Comparison of ENCODE assay signal across 8 cellular contexts in genomic region chr11:86978756-86979608, GRCh38. TPM values are rescaled to one million over a fixed set of nuclear protein-coding genes. Genes with fewer than 3 reads are reported as not detected.
DNase-seq lines count a peak whose midpoint lies in the region; ATAC-seq and TF ChIP-seq lines count a peak whose summit lies in the region.

No MANE protein-coding gene starts in this region.

- H2AFZ ChIP-seq in hepatocyte = no peak overlapping the region

- intact Hi-C loops in activated CD8-positive, alpha-beta T cell treated with anti-CD3 and anti-CD28 coated beads for 36 hours (cut with micrococcal nuclease) = loop anchor here (2.0 to 5.0 kb wide), 2 partner anchors 118 to 313 kb away; no protein-coding TSS in a partner anchor
- intact Hi-C loops in aorta (cut with DNase I) = no loop called here

- no peaks in the 10 kb centered on the region for H3K36me3 Mint-ChIP-seq in activated CD8-positive, alpha-beta T cell treated with anti-CD3 and anti-CD28 coated beads for 36 hours (ENCODE audit: low read depth)
- no peaks in the 10 kb centered on the region for H3K36me3 Mint-ChIP-seq in activated CD4-positive, alpha-beta memory T cell treated with anti-CD3 and anti-CD28 coated beads, Interleukin-2, amount 10 ng/mL, durations not matched to agents 7 days and 5 days (ENCODE audit: low read depth)

- H3K4me1 Mint-ChIP-seq in activated CD8-positive, alpha-beta T cell treated with anti-CD3 and anti-CD28 coated beads for 36 hours (ENCODE audit: low read depth) = no peaks in the 10 kb centered on the region
- H3K4me1 Mint-ChIP-seq in activated CD4-positive, alpha-beta memory T cell treated with anti-CD3 and anti-CD28 coated beads, Interleukin-2, amount 10 ng/mL, durations not matched to agents 7 days and 5 days = no peaks in the 10 kb centered on the region

- peak; percentile 8 for DNase-seq in activated CD8-positive, alpha-beta T cell treated with anti-CD3 and anti-CD28 coated beads for 36 hours
- DNase-seq in hepatocyte (ENCODE audit: low spot score) (peak; percentile 48), aorta (no peak), NCI-H524 treated with DMSO at 0.1 percent for 48 hours (lab: John Stamatoyannopoulos, UW) (no peak)
- no peak for DNase-seq in activated CD4-positive, alpha-beta memory T cell treated with anti-CD3 and anti-CD28 coated beads, Interleukin-2, amount 10 ng/mL, durations not matched to agents 7 days and 5 days

- H3K27ac Mint-ChIP-seq in activated CD8-positive, alpha-beta T cell treated with anti-CD3 and anti-CD28 coated beads for 36 hours = no peak overlapping the region
- no peak overlapping the region for H3K27ac Mint-ChIP-seq in activated CD4-positive, alpha-beta memory T cell treated with anti-CD3 and anti-CD28 coated beads, Interleukin-2, amount 10 ng/mL, durations not matched to agents 7 days and 5 days

- ATAC-seq in GM18508 (IDR thresholded peaks at IDR 0.05; ENCODE audit: insufficient read depth, unreplicated experiment) = peak; percentile 55
- peak; percentile 71 for ATAC-seq in activated CD8-positive, alpha-beta T cell treated with anti-CD3 and anti-CD28 coated beads for 36 hours
- peak; percentile 26 for ATAC-seq in aorta (ENCODE audit: low FRiP score)

- no peaks in the 10 kb centered on the region for H3K9me3 Mint-ChIP-seq in activated CD8-positive, alpha-beta T cell treated with anti-CD3 and anti-CD28 coated beads for 36 hours
- H3K9me3 Mint-ChIP-seq in activated CD4-positive, alpha-beta memory T cell treated with anti-CD3 and anti-CD28 coated beads, Interleukin-2, amount 10 ng/mL, durations not matched to agents 7 days and 5 days = peaks cover 3% of the 10 kb centered on the region

- no peaks in the 10 kb centered on the region for H4K20me1 ChIP-seq in hepatocyte (ENCODE audit: insufficient read depth, poor library complexity, severe bottlenecking)

- H3K4me2 ChIP-seq in hepatocyte = no peak overlapping the region

- H3K27me3 Mint-ChIP-seq in activated CD8-positive, alpha-beta T cell treated with anti-CD3 and anti-CD28 coated beads for 36 hours = no peaks in the 10 kb centered on the region
- peaks cover 2% of the 10 kb centered on the region for H3K27me3 Mint-ChIP-seq in activated CD4-positive, alpha-beta memory T cell treated with anti-CD3 and anti-CD28 coated beads, Interleukin-2, amount 10 ng/mL, durations not matched to agents 7 days and 5 days

- CTCF ChIA-PET in activated CD8-positive, alpha-beta T cell treated with anti-CD3 and anti-CD28 coated beads for 36 hours (lab: Charles Lee) = interaction anchor here (0.7 to 1.3 kb wide), 3 partner anchors 58 to 322 kb away, joined by 3 read pairs; partner anchors contain the start of gene TMEM135
- CTCF ChIA-PET in activated CD4-positive, alpha-beta memory T cell treated with anti-CD3 and anti-CD28 coated beads, Interleukin-2, amount 10 ng/mL, durations not matched to agents 7 days and 5 days (lab: Charles Lee) = no interaction called here

- WGBS in hepatocyte (ENCODE audit: low lambda C conversion rate, missing lambda C conversion rate) = 74% methylated on average over 3 of the region's 3 CpGs
- 76 to 78% methylated on average over 3 of the region's 3 CpGs for WGBS in aorta, 2 donors

- H3K79me2 ChIP-seq in hepatocyte = no peaks in the 10 kb centered on the region

- POLR2A ChIA-PET in activated CD8-positive, alpha-beta T cell treated with anti-CD3 and anti-CD28 coated beads for 36 hours (lab: Charles Lee) = no interaction called here
- POLR2A ChIA-PET in activated CD4-positive, alpha-beta memory T cell treated with anti-CD3 and anti-CD28 coated beads, Interleukin-2, amount 10 ng/mL, durations not matched to agents 7 days and 5 days (lab: Charles Lee) = no interaction called here

- no peak overlapping the region for H3K4me3 Mint-ChIP-seq in activated CD8-positive, alpha-beta T cell treated with anti-CD3 and anti-CD28 coated beads for 36 hours
- H3K4me3 Mint-ChIP-seq in activated CD4-positive, alpha-beta memory T cell treated with anti-CD3 and anti-CD28 coated beads, Interleukin-2, amount 10 ng/mL, durations not matched to agents 7 days and 5 days = no peak overlapping the region

- peak; percentile 92 for TF ChIP-seq CTCF in C4-2B (conservative IDR thresholded peaks at IDR 0.05)
- TF ChIP-seq CTCF in activated CD8-positive, alpha-beta T cell treated with anti-CD3 and anti-CD28 coated beads for 36 hours (IDR thresholded peaks at IDR 0.05) = peak; percentile 68
- peak; percentile 65 for TF ChIP-seq CTCF in hepatocyte (IDR thresholded peaks at IDR 0.05; ENCODE audit: poor library complexity)

- TF ChIP-seq RAD21 in Ishikawa (IDR thresholded peaks at IDR 0.05; ENCODE audit: low read depth) = peak; percentile 66

- H3K9me2 ChIP-seq in hepatocyte (replicated peaks; ENCODE audit: insufficient read depth) = no peaks in the 10 kb centered on the region

- TF ChIP-seq EP300 in Ishikawa (IDR thresholded peaks at IDR 0.05; ENCODE audit: borderline replicate concordance) = no peak

- H3K27me3 ChIP-seq in hepatocyte = no peaks in the 10 kb centered on the region
- H3K27me3 ChIP-seq in aorta (ENCODE audit: control insufficient read depth in 1 of 2, insufficient read depth in 2 of 2, low read length in 1 of 2) = no peaks in the 10 kb centered on the region

- H3K36me3 ChIP-seq in hepatocyte (replicated peaks; ENCODE audit: insufficient read depth, low read depth) (no peaks in the 10 kb centered on the region), aorta (ENCODE audit: control insufficient read depth in 1 of 2, insufficient read depth in 2 of 2, low read length in 1 of 2) (no peaks in the 10 kb centered on the region)

- no peak overlapping the region for H3K27ac ChIP-seq in C4-2B
- no peak overlapping the region for H3K27ac ChIP-seq in hepatocyte
- H3K27ac ChIP-seq in aorta (ENCODE audit: low read depth in 1 of 2, low read length in 2 of 2) = no peak overlapping the region

- no peaks in the 10 kb centered on the region for H3K9me3 ChIP-seq in hepatocyte (ENCODE audit: low read depth)
- no peaks in the 10 kb centered on the region for H3K9me3 ChIP-seq in aorta (ENCODE audit: control insufficient read depth, low read length)

- no peaks in the 10 kb centered on the region for H3K4me1 ChIP-seq in hepatocyte (ENCODE audit: insufficient read depth)
- peaks cover 0 to 4% of the 10 kb centered on the region in 2 donors for H3K4me1 ChIP-seq in aorta (ENCODE audit: control insufficient read depth in 1 of 2, insufficient read depth in 2 of 2, low read length in 2 of 2)

- H3K4me3 ChIP-seq in hepatocyte (no peak overlapping the region), aorta (ENCODE audit: low read length in 2 of 2) (no peak overlapping the region)

TF ChIP-seq in Ishikawa, 13 proteins besides CTCF, POLR2A, EP300 and RAD21:
- TF ChIP-seq YY1 (IDR thresholded peaks at IDR 0.05; ENCODE audit: low read depth) (no peak), CREB1 (IDR thresholded peaks at IDR 0.05; ENCODE audit: low read depth) (no peak), MAX (IDR thresholded peaks at IDR 0.05) (no peak)
- TF ChIP-seq, protein P1, sequence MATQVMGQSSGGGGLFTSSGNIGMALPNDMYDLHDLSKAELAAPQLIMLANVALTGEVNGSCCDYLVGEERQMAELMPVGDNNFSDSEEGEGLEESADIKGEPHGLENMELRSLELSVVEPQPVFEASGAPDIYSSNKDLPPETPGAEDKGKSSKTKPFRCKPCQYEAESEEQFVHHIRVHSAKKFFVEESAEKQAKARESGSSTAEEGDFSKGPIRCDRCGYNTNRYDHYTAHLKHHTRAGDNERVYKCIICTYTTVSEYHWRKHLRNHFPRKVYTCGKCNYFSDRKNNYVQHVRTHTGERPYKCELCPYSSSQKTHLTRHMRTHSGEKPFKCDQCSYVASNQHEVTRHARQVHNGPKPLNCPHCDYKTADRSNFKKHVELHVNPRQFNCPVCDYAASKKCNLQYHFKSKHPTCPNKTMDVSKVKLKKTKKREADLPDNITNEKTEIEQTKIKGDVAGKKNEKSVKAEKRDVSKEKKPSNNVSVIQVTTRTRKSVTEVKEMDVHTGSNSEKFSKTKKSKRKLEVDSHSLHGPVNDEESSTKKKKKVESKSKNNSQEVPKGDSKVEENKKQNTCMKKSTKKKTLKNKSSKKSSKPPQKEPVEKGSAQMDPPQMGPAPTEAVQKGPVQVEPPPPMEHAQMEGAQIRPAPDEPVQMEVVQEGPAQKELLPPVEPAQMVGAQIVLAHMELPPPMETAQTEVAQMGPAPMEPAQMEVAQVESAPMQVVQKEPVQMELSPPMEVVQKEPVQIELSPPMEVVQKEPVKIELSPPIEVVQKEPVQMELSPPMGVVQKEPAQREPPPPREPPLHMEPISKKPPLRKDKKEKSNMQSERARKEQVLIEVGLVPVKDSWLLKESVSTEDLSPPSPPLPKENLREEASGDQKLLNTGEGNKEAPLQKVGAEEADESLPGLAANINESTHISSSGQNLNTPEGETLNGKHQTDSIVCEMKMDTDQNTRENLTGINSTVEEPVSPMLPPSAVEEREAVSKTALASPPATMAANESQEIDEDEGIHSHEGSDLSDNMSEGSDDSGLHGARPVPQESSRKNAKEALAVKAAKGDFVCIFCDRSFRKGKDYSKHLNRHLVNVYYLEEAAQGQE (IDR thresholded peaks at IDR 0.05; ENCODE audit: low read depth) = no peak
TF ChIP-seq in Ishikawa: peak in this region for 0.

RNA-seq across cellular contexts. Expression of gene FZD4, which starts 23.8 kb away (rescaled TPM):
- under 1 TPM; 0.07 to 0.16 TPM for total RNA-seq in activated CD8-positive, alpha-beta T cell treated with anti-CD3 and anti-CD28 coated beads for 36 hours
- total RNA-seq in hepatocyte (17.6 and 18.9 TPM in 2 replicates), aorta (10 to 100 TPM; 50.8 to 91.2 TPM)
- polyA plus RNA-seq in hepatocyte (6.8 and 7.7 TPM in 2 replicates), aorta (10 to 100 TPM in 1 of 2 donors, 1 to 10 TPM in 1; 4.0 to 41.9 TPM)
- total RNA-seq in activated CD4-positive, alpha-beta memory T cell treated with anti-CD3 and anti-CD28 coated beads, Interleukin-2, amount 10 ng/mL, durations not matched to agents 7 days and 5 days = under 1 TPM; 0.10 to 0.13 TPM

RNA-seq across cellular contexts. Expression of gene TMEM135, which starts 58.8 kb away (rescaled TPM):
- 10 to 100 TPM; 24.7 to 30.0 TPM for total RNA-seq in activated CD8-positive, alpha-beta T cell treated with anti-CD3 and anti-CD28 coated beads for 36 hours
- total RNA-seq in hepatocyte = 36.3 and 52.0 TPM in 2 replicates
- polyA plus RNA-seq in hepatocyte = 24.6 and 26.7 TPM in 2 replicates
- 10 to 100 TPM; 33.9 to 49.0 TPM for total RNA-seq in aorta
- 10 to 100 TPM; 10.6 to 19.8 TPM for polyA plus RNA-seq in aorta
- total RNA-seq in activated CD4-positive, alpha-beta memory T cell treated with anti-CD3 and anti-CD28 coated beads, Interleukin-2, amount 10 ng/mL, durations not matched to agents 7 days and 5 days = 10 to 100 TPM; 38.3 to 46.9 TPM

Comparison
In these comparisons a context has a peak if more than half of its experiments do, and no peak if none do; other contexts are left out.
1. DNase-seq: peak in activated CD8-positive, alpha-beta T cell treated with anti-CD3 and anti-CD28 coated beads for 36 hours (single experiment) and hepatocyte (single experiment); none in aorta (0 of 2), activated CD4-positive, alpha-beta memory T cell treated with anti-CD3 and anti-CD28 coated beads, Interleukin-2, amount 10 ng/mL, durations not matched to agents 7 days and 5 days (single experiment) and NCI-H524 treated with DMSO at 0.1 percent for 48 hours (single experiment).
2. RNA of gene FZD4, which starts 23.8 kb away (total RNA-seq): 50.8 to 91.2 TPM in aorta and 17.6 to 18.9 TPM in hepatocyte; 0.07 to 0.16 TPM in activated CD8-positive, alpha-beta T cell treated with anti-CD3 and anti-CD28 coated beads for 36 hours and 0.10 to 0.13 TPM in activated CD4-positive, alpha-beta memory T cell treated with anti-CD3 and anti-CD28 coated beads, Interleukin-2, amount 10 ng/mL, durations not matched to agents 7 days and 5 days; every median in the first group is over 10 times any median in the second.
3. Peak in every context shown above with its lines, with median percentiles within 50 percentile points of each other: CTCF ChIP-seq and ATAC-seq.